20 cellular contexts compared by ENCODE assay signal in genomic region chr1:223204424-223204823, GRCh38.
DNase-seq lines count a peak whose midpoint lies in the region; ATAC-seq and TF ChIP-seq lines count a peak whose summit lies in the region.
"Had no signal": no experiment of that assay in that cellular context is flagged by ENCODE, and none has a peak within 500 bp of the region (broad histone marks: within the 10 kb centered on the region; RNA-seq: fewer than 3 reads in every experiment).

No MANE protein-coding gene starts in this region.

- H4K8ac ChIP-seq in trophoblast cell (ENCODE audit: low read depth, low read length) = no peak overlapping the region

- no peak overlapping the region for H2BK5ac ChIP-seq in trophoblast cell (ENCODE audit: low read depth, low read length, poor library complexity)

- no peak overlapping the region for H3K14ac ChIP-seq in trophoblast cell (ENCODE audit: low read length)

- no peak for ATAC-seq in HG02973 (IDR thresholded peaks at IDR 0.05; ENCODE audit: unreplicated experiment)
- ATAC-seq: CD8-positive, alpha-beta T cell had no signal

- H3K36me3 ChIP-seq in KOPT-K1 (ENCODE audit: insufficient read depth, low read length) = no peaks in the 10 kb centered on the region
- no peaks in the 10 kb centered on the region for H3K36me3 ChIP-seq in trophoblast cell (ENCODE audit: control insufficient read depth in 1 of 2, insufficient read depth in 2 of 2, low read length in 2 of 2)
- H3K36me3 ChIP-seq: BLaER1 had no signal

- no peaks in the 10 kb centered on the region for H3K36me3 Mint-ChIP-seq in nephron progenitor cell (ENCODE audit: low read depth)
- H3K36me3 Mint-ChIP-seq: CD4-positive, CD25-positive, alpha-beta regulatory T cell; CD8-positive, alpha-beta T cell had no signal

- no peak overlapping the region for H4K12ac ChIP-seq in trophoblast cell (ENCODE audit: low read depth, low read length)

- DNase-seq in islet precursor cell (peak; percentile 37), nephron progenitor cell (no peak), trophoblast cell (no peak), dorsolateral prefrontal cortex (no peak)
- no peak for DNase-seq in effector CD4-positive, alpha-beta T cell
- DNase-seq in activated T-cell treated with anti-CD3 and anti-CD28 coated beads, Interleukin-2, amount 50 U/mL, for 1 hour = no peak
- DNase-seq: Caco-2; CD4-positive, CD25-positive, alpha-beta regulatory T cell; CD8-positive, alpha-beta T cell; DMS153; DND-41; GM23248; H7; HCEC 1CT had no signal

- no peak overlapping the region for H3K4me3 Mint-ChIP-seq in nephron progenitor cell
- H3K4me3 Mint-ChIP-seq: B cell; CD4-positive, CD25-positive, alpha-beta regulatory T cell; CD8-positive, alpha-beta T cell had no signal

- H3K4me1 ChIP-seq in trophoblast cell (ENCODE audit: control insufficient read depth in 1 of 2, insufficient read depth in 2 of 2, low read length in 2 of 2) = peaks cover 3 to 7% of the 10 kb centered on the region in 2 experiments

- no peak overlapping the region for H3K4ac ChIP-seq in trophoblast cell (ENCODE audit: low read depth, low read length)

- no peak overlapping the region for H2AK5ac ChIP-seq in trophoblast cell (ENCODE audit: low read length)

- no peak overlapping the region for H2BK120ac ChIP-seq in trophoblast cell (ENCODE audit: insufficient read depth, low read length, poor library complexity)

- H3K79me2 ChIP-seq in trophoblast cell (ENCODE audit: control insufficient read depth, insufficient read depth, low read length, poor library complexity) = no peaks in the 10 kb centered on the region

- H3K18ac ChIP-seq in trophoblast cell (ENCODE audit: low read length) = no peak overlapping the region

- peaks cover 7% of the 10 kb centered on the region for H3K27me3 Mint-ChIP-seq in nephron progenitor cell (ENCODE audit: low read depth, poor library complexity)

- no peak overlapping the region for H4K91ac ChIP-seq in trophoblast cell (ENCODE audit: low read depth, low read length)

- H3K27me3 ChIP-seq in trophoblast cell (ENCODE audit: insufficient read depth, low read length) (no peaks in the 10 kb centered on the region), dorsolateral prefrontal cortex (peaks cover 0 to 3% (median 0%) of the 10 kb centered on the region in 45 donors)
- H3K27me3 ChIP-seq: BLaER1 had no signal

- no CpG with 5 or more reads among the region's 4 CpGs for WGBS in trophoblast cell (ENCODE audit: extremely low coverage, insufficient coverage, insufficient read length)

- no peak overlapping the region for H3K9ac ChIP-seq in trophoblast cell (ENCODE audit: low read length)
- H3K9ac ChIP-seq: BLaER1, GM23248 had no signal

- no peak overlapping the region for H3K4me2 ChIP-seq in trophoblast cell (ENCODE audit: low read length)
- H3K4me2 ChIP-seq: BLaER1 had no signal

- H3K4me3 ChIP-seq in trophoblast cell (ENCODE audit: low read depth, low read length) (peak overlapping the region; percentile 49), dorsolateral prefrontal cortex (no peak overlapping the region)
- H3K4me3 ChIP-seq: BLaER1, GM23248 had no signal

- H3K23ac ChIP-seq in trophoblast cell (ENCODE audit: low read length) = no peak overlapping the region

- H3K9me3 Mint-ChIP-seq in nephron progenitor cell = no peaks in the 10 kb centered on the region
- H3K9me3 Mint-ChIP-seq: CD4-positive, CD25-positive, alpha-beta regulatory T cell; CD8-positive, alpha-beta T cell had no signal

- peak overlapping the region; percentile 45 for H3K27ac Mint-ChIP-seq in nephron progenitor cell
- H3K27ac Mint-ChIP-seq: B cell; CD4-positive, CD25-positive, alpha-beta regulatory T cell; CD8-positive, alpha-beta T cell had no signal

- TF ChIP-seq CTCF in nephron progenitor cell (IDR thresholded peaks at IDR 0.05) = no peak
- no peak for TF ChIP-seq CTCF in dorsolateral prefrontal cortex (IDR thresholded peaks at IDR 0.05 in 54 of 56, conservative IDR thresholded peaks at IDR 0.05 in 2 of 56; ENCODE audit: low read depth in 1 of 56, partially characterized antibody in 56 of 56)

- H2BK12ac ChIP-seq in trophoblast cell (ENCODE audit: low read length) = no peak overlapping the region

- intact Hi-C loops in dorsolateral prefrontal cortex (cut with DNase I) = no loop called here

- H3K9me3 ChIP-seq in KOPT-K1 (ENCODE audit: insufficient read depth, low read length, poor library complexity, severe bottlenecking) = no peaks in the 10 kb centered on the region
- no peaks in the 10 kb centered on the region for H3K9me3 ChIP-seq in trophoblast cell (ENCODE audit: insufficient read depth, low read depth, low read length)
- H3K9me3 ChIP-seq: BLaER1, Caco-2 had no signal

- peak overlapping the region; percentile 97 for H3K27ac ChIP-seq in KOPT-K1 (ENCODE audit: low read depth, low read length, poor library complexity, severe bottlenecking)
- no peak overlapping the region for H3K27ac ChIP-seq in trophoblast cell (ENCODE audit: low read depth, low read length)
- no peak overlapping the region for H3K27ac ChIP-seq in dorsolateral prefrontal cortex
- H3K27ac ChIP-seq: 22Rv1, BLaER1, C4-2B, GM23248 had no signal

- peaks cover 5% of the 10 kb centered on the region for H3K79me1 ChIP-seq in trophoblast cell (ENCODE audit: low read length)

- H3K4me1 Mint-ChIP-seq in nephron progenitor cell = peaks cover 60% of the 10 kb centered on the region
- H3K4me1 Mint-ChIP-seq: B cell had no signal

- H2AFZ ChIP-seq in trophoblast cell (ENCODE audit: insufficient read depth, low read length, poor library complexity) = no peak overlapping the region
- H2AFZ ChIP-seq: GM23248 had no signal
